Comparison of ENCODE assay signal across 21 cellular contexts in genomic region chr16:30365200-30365599, GRCh38. TPM values are rescaled to one million over a fixed set of nuclear protein-coding genes. Genes with fewer than 3 reads are reported as not detected.
"Had no signal": no experiment of that assay in that cellular context is flagged by ENCODE, and none has a peak within 500 bp of the region (broad histone marks: within the 10 kb centered on the region; RNA-seq: fewer than 3 reads in every experiment).

No MANE protein-coding gene starts in this region.

- H3K4me3 ChIP-seq: gastrocnemius medialis, left lung, right lobe of liver, smooth muscle cell, testis, upper lobe of right lung had no signal

- H3K4me3 Mint-ChIP-seq: activated CD4-positive, alpha-beta T cell treated with anti-CD3 and anti-CD28 coated beads, Interleukin-2, amount 10 ng/mL, durations not matched to agents 7 days and 5 days; activated naive CD4-positive, alpha-beta T cell treated with anti-CD3 and anti-CD28 coated beads, Interleukin-2, amount 50 U/mL, for 24 hours; stimulated activated naive CD8-positive, alpha-beta T cell treated with anti-CD3 and anti-CD28 coated beads, Interleukin-15, amount 100 ng/mL, for 72 hours; T-helper 2 cell treated with Interferon-gamma antibody and Interleukin-4, amounts not matched to agents 5 μg/mL and 100 μg/mL, for 36 hours had no signal

- H3K27me3 Mint-ChIP-seq: activated CD4-positive, alpha-beta T cell treated with anti-CD3 and anti-CD28 coated beads, Interleukin-2, amount 10 ng/mL, durations not matched to agents 7 days and 5 days; activated naive CD4-positive, alpha-beta T cell treated with anti-CD3 and anti-CD28 coated beads, Interleukin-2, amount 50 U/mL, for 24 hours; naive thymus-derived CD8-positive, alpha-beta T cell; stimulated activated naive CD8-positive, alpha-beta T cell treated with anti-CD3 and anti-CD28 coated beads, Interleukin-15, amount 100 ng/mL, for 72 hours had no signal

- H3K9me3 Mint-ChIP-seq: activated CD4-positive, alpha-beta T cell treated with anti-CD3 and anti-CD28 coated beads, Interleukin-2, amount 10 ng/mL, durations not matched to agents 7 days and 5 days; activated naive CD4-positive, alpha-beta T cell treated with anti-CD3 and anti-CD28 coated beads, Interleukin-2, amount 50 U/mL, for 24 hours; naive thymus-derived CD8-positive, alpha-beta T cell; stimulated activated naive CD8-positive, alpha-beta T cell treated with anti-CD3 and anti-CD28 coated beads, Interleukin-15, amount 100 ng/mL, for 72 hours; T-helper 2 cell treated with Interferon-gamma antibody and Interleukin-4, amounts not matched to agents 5 μg/mL and 100 μg/mL, for 36 hours had no signal

- H3K27me3 ChIP-seq: breast epithelium, dorsolateral prefrontal cortex, gastrocnemius medialis, left lung, right lobe of liver, testis, upper lobe of right lung had no signal

- ATAC-seq: gastrocnemius medialis; left lung; naive thymus-derived CD8-positive, alpha-beta T cell; psoas muscle; right lobe of liver; stimulated activated naive CD8-positive, alpha-beta T cell treated with anti-CD3 and anti-CD28 coated beads, Interleukin-15, amount 100 ng/mL, for 72 hours; upper lobe of right lung had no signal

- H3K9me3 ChIP-seq: breast epithelium, gastrocnemius medialis, left lung, psoas muscle, right lobe of liver, testis, upper lobe of right lung had no signal

- H3K36me3 ChIP-seq: breast epithelium had no signal

- H3K27ac Mint-ChIP-seq: activated CD4-positive, alpha-beta T cell treated with anti-CD3 and anti-CD28 coated beads, Interleukin-2, amount 10 ng/mL, durations not matched to agents 7 days and 5 days; T-helper 2 cell treated with Interferon-gamma antibody and Interleukin-4, amounts not matched to agents 5 μg/mL and 100 μg/mL, for 36 hours had no signal

- H3K27ac ChIP-seq: breast epithelium, left lung, psoas muscle, right lobe of liver, testis, upper lobe of right lung had no signal

- DNase-seq: activated CD4-positive, alpha-beta T cell treated with anti-CD3 and anti-CD28 coated beads, Interleukin-2, amount 10 ng/mL, durations not matched to agents 7 days and 5 days; activated CD4-positive, CD25-positive, alpha-beta regulatory T cell; activated CD8-positive, alpha-beta memory T cell treated with anti-CD3 and anti-CD28 coated beads for 24 hours; activated effector memory CD4-positive, alpha-beta T cell treated with anti-CD3 and anti-CD28 coated beads, Interleukin-2, amount 50 U/mL, for 16 hours; dorsolateral prefrontal cortex; erythroblast; gastrocnemius medialis; islet precursor cell; left lung; mesenchymal stem cell; naive thymus-derived CD8-positive, alpha-beta T cell; psoas muscle; right lobe of liver; stimulated activated naive CD8-positive, alpha-beta T cell treated with anti-CD3 and anti-CD28 coated beads, Interleukin-15, amount 100 ng/mL, for 72 hours; testis; upper lobe of right lung had no signal

RNA-seq across cellular contexts. Expression of gene MYL11, which starts 9.4 kb away (rescaled TPM):
- total RNA-seq: activated CD4-positive, alpha-beta T cell treated with anti-CD3 and anti-CD28 coated beads, Interleukin-2, amount 10 ng/mL, durations not matched to agents 7 days and 5 days; breast epithelium; osteocyte; smooth muscle cell; upper lobe of right lung had no signal
